Comparison of ENCODE assay signal across 11 cellular contexts in the genomic region with DNA sequence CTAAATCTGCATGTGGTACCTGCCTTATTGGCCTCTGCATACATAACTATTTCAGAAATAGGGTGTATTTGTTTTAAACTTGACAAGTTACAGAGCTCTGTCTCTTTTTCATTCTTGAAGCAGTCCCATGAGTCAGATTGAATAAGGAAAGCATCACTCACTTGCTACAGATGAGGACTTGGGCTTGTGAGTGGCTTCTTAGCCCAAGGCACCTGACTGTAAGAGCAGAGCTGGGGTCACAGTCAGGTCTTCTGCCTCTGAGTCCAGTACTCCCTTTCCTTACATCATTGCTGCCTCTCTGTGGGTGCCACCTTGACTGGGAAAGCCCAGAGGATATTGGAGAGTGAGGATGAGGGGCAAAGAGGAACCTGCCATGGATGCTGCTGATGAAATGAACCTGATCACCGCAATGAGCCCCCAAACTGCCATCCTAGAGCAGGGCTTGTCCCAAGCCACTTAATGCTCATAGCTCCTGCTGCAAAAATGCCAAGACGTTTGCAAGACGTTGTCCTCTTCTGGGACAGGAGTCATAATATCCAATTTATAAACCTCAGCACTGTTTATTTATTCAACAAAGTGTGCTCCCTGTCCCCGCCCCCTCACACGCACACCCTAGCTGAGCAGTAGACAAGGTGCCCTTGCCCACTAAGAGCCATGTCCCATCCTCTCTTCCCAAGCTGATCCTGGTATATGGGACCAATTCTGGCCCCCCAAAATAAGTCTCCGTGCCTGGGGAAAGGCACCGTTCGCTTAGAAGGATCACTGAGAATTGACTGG.
A peak's percentile ranks its signal among the peaks of the same experiment; 100 is the strongest.
DNase-seq lines count a peak whose midpoint lies in the region; TF ChIP-seq lines count a peak whose summit lies in the region.
"Had no signal": no experiment of that assay in that cellular context is flagged by ENCODE, and none has a peak within 500 bp of the region (broad histone marks: within the 10 kb centered on the region; RNA-seq: fewer than 3 reads in every experiment).

No MANE protein-coding gene starts in this region.

- CTCF ChIA-PET in activated CD4-positive, alpha-beta memory T cell treated with anti-CD3 and anti-CD28 coated beads, Interleukin-2, amount 10 ng/mL, durations not matched to agents 7 days and 5 days (lab: Charles Lee): interaction anchor here (1.0 to 3.8 kb wide), 37 partner anchors 10 to 433 kb away, joined by 3 to 122 read pairs (median 6); no protein-coding TSS in a partner anchor

- peaks cover 31% of the 10 kb centered on the region for H3K4me1 Mint-ChIP-seq in activated CD4-positive, alpha-beta memory T cell treated with anti-CD3 and anti-CD28 coated beads, Interleukin-2, amount 10 ng/mL, durations not matched to agents 7 days and 5 days

- no peaks in the 10 kb centered on the region for H3K36me3 ChIP-seq in testis (ENCODE audit: low read depth, missing control alignments)
- H3K36me3 ChIP-seq: HAP-1, lower lobe of right lung had no signal

- intact Hi-C loops in testis (cut with DNase I; ENCODE audit: low total_unique reads): loop anchor here (10.0 kb wide), 1 partner anchor 426 kb away; no protein-coding TSS in a partner anchor

- H3K9me3 ChIP-seq in testis: no peaks in the 10 kb centered on the region
- H3K9me3 ChIP-seq: HAP-1, heart left ventricle, lower lobe of right lung had no signal

- no peak overlapping the region for H3K27ac ChIP-seq in testis
- H3K27ac ChIP-seq: lower lobe of right lung had no signal

- H3K4me1 ChIP-seq in testis: no peaks in the 10 kb centered on the region
- H3K4me1 ChIP-seq: HAP-1 had no signal

- no peak for TF ChIP-seq CTCF in epithelial cell of esophagus (IDR thresholded peaks at IDR 0.05; ENCODE audit: insufficient read depth, low read depth, low read length, missing control alignments)
- no peak for TF ChIP-seq CTCF in testis (IDR thresholded peaks at IDR 0.05)

- POLR2A ChIA-PET in activated CD4-positive, alpha-beta memory T cell treated with anti-CD3 and anti-CD28 coated beads, Interleukin-2, amount 10 ng/mL, durations not matched to agents 7 days and 5 days (lab: Charles Lee): interaction anchor here (1.3 to 1.7 kb wide), 2 partner anchors 73 kb away, joined by 5 to 9 read pairs; no protein-coding TSS in a partner anchor

- peaks cover 7% of the 10 kb centered on the region for H3K36me3 Mint-ChIP-seq in activated CD4-positive, alpha-beta memory T cell treated with anti-CD3 and anti-CD28 coated beads, Interleukin-2, amount 10 ng/mL, durations not matched to agents 7 days and 5 days (ENCODE audit: low read depth)

- no peaks in the 10 kb centered on the region for H3K27me3 ChIP-seq in testis
- H3K27me3 ChIP-seq: heart left ventricle had no signal

- 89 to 94% methylated on average over 8 of the region's 8 CpGs for WGBS in testis, 2 donors

- TF ChIP-seq POLR2A in testis (IDR thresholded peaks at IDR 0.05): no peak

- no peaks in the 10 kb centered on the region for H3K27me3 Mint-ChIP-seq in activated CD4-positive, alpha-beta memory T cell treated with anti-CD3 and anti-CD28 coated beads, Interleukin-2, amount 10 ng/mL, durations not matched to agents 7 days and 5 days

- no peak overlapping the region for H3K4me3 Mint-ChIP-seq in activated CD4-positive, alpha-beta memory T cell treated with anti-CD3 and anti-CD28 coated beads, Interleukin-2, amount 10 ng/mL, durations not matched to agents 7 days and 5 days

- H3K27ac Mint-ChIP-seq in activated CD4-positive, alpha-beta memory T cell treated with anti-CD3 and anti-CD28 coated beads, Interleukin-2, amount 10 ng/mL, durations not matched to agents 7 days and 5 days: peak overlapping the region; percentile 45

- no peaks in the 10 kb centered on the region for H3K9me3 Mint-ChIP-seq in activated CD4-positive, alpha-beta memory T cell treated with anti-CD3 and anti-CD28 coated beads, Interleukin-2, amount 10 ng/mL, durations not matched to agents 7 days and 5 days

- H3K4me3 ChIP-seq in epithelial cell of esophagus (ENCODE audit: low read length): no peak overlapping the region
- H3K4me3 ChIP-seq in testis: no peak overlapping the region
- H3K4me3 ChIP-seq: HAP-1, heart left ventricle, lower lobe of right lung had no signal

- DNase-seq in activated T-cell treated with anti-CD3 and anti-CD28 coated beads, Interleukin-2, amount 50 U/mL, for 48 hours: peak; percentile 17 to 25
- DNase-seq in activated T-cell treated with anti-CD3 and anti-CD28 coated beads for 4 hours (no peak), epithelial cell of esophagus (ENCODE audit: low read depth) (peak; percentile 20), testis (peak; percentile 7), GF-D8 (lab: John Stamatoyannopoulos, UW) (no peak), NOMO-1 treated with dmso at 0.1 percent for 144 hours (lab: John Stamatoyannopoulos, UW; ENCODE audit: unreplicated experiment) (no peak), retina (no peak)
- peak; percentile 14 for DNase-seq in activated CD4-positive, alpha-beta memory T cell treated with anti-CD3 and anti-CD28 coated beads, Interleukin-2, amount 10 ng/mL, durations not matched to agents 7 days and 5 days

Comparison
In these comparisons a context has a peak if more than half of its experiments do, and no peak if none do; other contexts are left out.
1. DNase-seq: peak in activated T-cell treated with anti-CD3 and anti-CD28 coated beads, Interleukin-2, amount 50 U/mL, for 48 hours (2 of 2), activated CD4-positive, alpha-beta memory T cell treated with anti-CD3 and anti-CD28 coated beads, Interleukin-2, amount 10 ng/mL, durations not matched to agents 7 days and 5 days (single experiment), epithelial cell of esophagus (single experiment) and testis (single experiment); none in activated T-cell treated with anti-CD3 and anti-CD28 coated beads for 4 hours (single experiment), GF-D8 (single experiment), NOMO-1 treated with dmso at 0.1 percent for 144 hours (single experiment) and retina (single experiment).